Comparison of ENCODE assay signal across 11 cellular contexts in the genomic region with DNA sequence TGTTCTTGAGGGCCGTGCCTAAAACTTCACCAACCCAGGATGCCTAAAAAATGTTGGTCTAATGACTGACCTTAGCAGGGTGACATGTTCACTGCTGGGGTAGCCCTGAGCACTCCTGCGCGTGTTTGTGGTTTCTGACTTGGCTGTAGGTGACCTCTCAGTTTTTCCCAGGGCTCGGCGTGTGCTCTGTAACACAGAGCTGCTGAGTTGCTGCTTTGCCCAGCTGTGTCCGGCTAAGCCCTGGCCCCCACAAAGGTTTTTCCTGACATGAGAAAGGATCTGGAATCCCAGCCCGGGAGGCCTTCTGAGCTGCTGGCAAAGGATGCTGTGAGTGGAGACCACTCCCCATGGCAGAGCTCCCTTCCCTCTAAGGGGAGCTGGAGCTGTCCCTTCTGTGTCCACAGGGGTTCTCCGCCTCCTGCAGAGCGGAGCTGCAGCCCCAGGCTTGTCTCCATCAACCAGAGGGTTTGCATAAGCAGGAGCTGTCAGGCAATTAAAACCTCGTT. TPM values are rescaled to one million over a fixed set of nuclear protein-coding genes. Genes with fewer than 3 reads are reported as not detected.
DNase-seq lines count a peak whose midpoint lies in the region; ATAC-seq, FAIRE-seq and TF ChIP-seq lines count a peak whose summit lies in the region.
"Had no signal": no experiment of that assay in that cellular context is flagged by ENCODE, and none has a peak within 500 bp of the region (broad histone marks: within the 10 kb centered on the region; RNA-seq: fewer than 3 reads in every experiment).

No MANE protein-coding gene starts in this region.

- no peaks in the 10 kb centered on the region for H3K27me3 Mint-ChIP-seq in activated naive CD8-positive, alpha-beta T cell treated with anti-CD3 and anti-CD28 coated beads for 36 hours
- H3K27me3 Mint-ChIP-seq in activated CD8-positive, alpha-beta T cell treated with anti-CD3 and anti-CD28 coated beads for 36 hours: no peaks in the 10 kb centered on the region

- H3K4me1 ChIP-seq in kidney (ENCODE audit: control insufficient read depth in 1 of 2, insufficient read depth in 1 of 2, low read depth in 1 of 2, low read length in 2 of 2) (peaks cover 21 to 39% of the 10 kb centered on the region in 2 donors), spleen (peaks cover 14 to 94% (median 71%) of the 10 kb centered on the region in 6 donors)

- WGBS in spleen, 5 donors: 66 to 88% (median 77%) methylated on average over 8 to 10 of the region's 10 CpGs

- peak overlapping the region in 1 of 2 donors; percentile 12 for H3K9ac ChIP-seq in kidney (ENCODE audit: low read length in 2 of 2)

- no peaks in the 10 kb centered on the region for H3K36me3 ChIP-seq in kidney (ENCODE audit: control insufficient read depth in 1 of 2, insufficient read depth in 2 of 2, low read length in 2 of 2)
- H3K36me3 ChIP-seq in spleen: no peaks in the 10 kb centered on the region

- TF ChIP-seq POLR2A in spleen (IDR thresholded peaks at IDR 0.05): no peak

- CTCF ChIA-PET in activated CD8-positive, alpha-beta T cell treated with anti-CD3 and anti-CD28 coated beads for 36 hours (lab: Charles Lee): interaction anchor here (1.0 kb wide), 1 partner anchor 55 kb away, joined by 3 read pairs; no protein-coding TSS in a partner anchor

- FAIRE-seq in kidney (lab: Jason Lieb, UNC): no peak

- H3K36me3 Mint-ChIP-seq in activated naive CD8-positive, alpha-beta T cell treated with anti-CD3 and anti-CD28 coated beads for 36 hours: no peaks in the 10 kb centered on the region
- H3K36me3 Mint-ChIP-seq in activated CD8-positive, alpha-beta T cell treated with anti-CD3 and anti-CD28 coated beads for 36 hours (ENCODE audit: low read depth): no peaks in the 10 kb centered on the region

- ATAC-seq in HG02884 (IDR thresholded peaks at IDR 0.05; ENCODE audit: unreplicated experiment): no peak
- ATAC-seq in activated CD8-positive, alpha-beta T cell treated with anti-CD3 and anti-CD28 coated beads for 36 hours: no peak

- no peak overlapping the region for H3K27ac Mint-ChIP-seq in activated naive CD8-positive, alpha-beta T cell treated with anti-CD3 and anti-CD28 coated beads for 36 hours
- H3K27ac Mint-ChIP-seq in activated CD8-positive, alpha-beta T cell treated with anti-CD3 and anti-CD28 coated beads for 36 hours: no peak overlapping the region

- H3K9me3 ChIP-seq in kidney (ENCODE audit: control insufficient read depth in 1 of 2, low read length in 2 of 2) (no peaks in the 10 kb centered on the region), spleen (no peaks in the 10 kb centered on the region)

- H3K27me3 ChIP-seq in spleen (replicated peaks in 1 of 7): no peaks in the 10 kb centered on the region

- DNase-seq in NCI-H446 (lab: John Stamatoyannopoulos, UW): peak; percentile 29 to 69
- peak; percentile 91 for DNase-seq in dermis blood vessel endothelial cell
- peak; percentile 68 for DNase-seq in kidney
- DNase-seq in spleen: peak; percentile 75
- no peak for DNase-seq in activated naive CD8-positive, alpha-beta T cell treated with anti-CD3 and anti-CD28 coated beads for 36 hours
- DNase-seq in GM13977 (ENCODE audit: low spot score): no peak
- no peak for DNase-seq in activated CD8-positive, alpha-beta T cell treated with anti-CD3 and anti-CD28 coated beads for 36 hours
- DNase-seq: DMS79, NCI-H1048, SHP77 had no signal

- no peaks in the 10 kb centered on the region for H3K9me3 Mint-ChIP-seq in activated naive CD8-positive, alpha-beta T cell treated with anti-CD3 and anti-CD28 coated beads for 36 hours
- H3K9me3 Mint-ChIP-seq in activated CD8-positive, alpha-beta T cell treated with anti-CD3 and anti-CD28 coated beads for 36 hours: no peaks in the 10 kb centered on the region

- H3K4me3 Mint-ChIP-seq in activated naive CD8-positive, alpha-beta T cell treated with anti-CD3 and anti-CD28 coated beads for 36 hours: no peak overlapping the region
- no peak overlapping the region for H3K4me3 Mint-ChIP-seq in activated CD8-positive, alpha-beta T cell treated with anti-CD3 and anti-CD28 coated beads for 36 hours

- in situ Hi-C loops in GM13977 (cut with MboI; ENCODE audit: low pct_unique_long_range_greater_than_20kb, low sequenced_read_pairs, unreplicated experiment): no loop called here

- POLR2A ChIA-PET in activated CD8-positive, alpha-beta T cell treated with anti-CD3 and anti-CD28 coated beads for 36 hours (lab: Charles Lee): no interaction called here

- no peaks in the 10 kb centered on the region for H3K4me1 Mint-ChIP-seq in activated naive CD8-positive, alpha-beta T cell treated with anti-CD3 and anti-CD28 coated beads for 36 hours
- no peaks in the 10 kb centered on the region for H3K4me1 Mint-ChIP-seq in activated CD8-positive, alpha-beta T cell treated with anti-CD3 and anti-CD28 coated beads for 36 hours (ENCODE audit: low read depth)

- H3K27ac ChIP-seq in kidney (ENCODE audit: low read depth in 2 of 2, low read length in 2 of 2) (peak overlapping the region; percentile 56 to 83), spleen (peak overlapping the region; percentile 37 to 81 (median 66))

- TF ChIP-seq CTCF in kidney (IDR thresholded peaks at IDR 0.05; ENCODE audit: borderline replicate concordance, extremely low read depth, insufficient read depth) (no peak), spleen (IDR thresholded peaks at IDR 0.05 in 8 of 11, conservative IDR thresholded peaks at IDR 0.05 in 3 of 11) (no peak), GM13977 (IDR thresholded peaks at IDR 0.05; ENCODE audit: extremely low read depth, insufficient read depth, missing control alignments) (no peak)
- no peak for TF ChIP-seq CTCF in activated CD8-positive, alpha-beta T cell treated with anti-CD3 and anti-CD28 coated beads for 36 hours (IDR thresholded peaks at IDR 0.05)

- H3K4me3 ChIP-seq in kidney (ENCODE audit: low read length in 2 of 2) (no peak overlapping the region), spleen (no peak overlapping the region)

- intact Hi-C loops in kidney (cut with DNase I): no loop called here
- intact Hi-C loops in spleen (cut with DNase I; ENCODE audit: low total_unique reads): no loop called here
- intact Hi-C loops in activated CD8-positive, alpha-beta T cell treated with anti-CD3 and anti-CD28 coated beads for 36 hours (cut with micrococcal nuclease): no loop called here

RNA-seq across cellular contexts. Expression of gene CRIM1, which starts 52.7 kb away (rescaled TPM):
- total RNA-seq in dermis blood vessel endothelial cell: 765 and 891 TPM in 2 replicates
- total RNA-seq in kidney: 154 TPM
- polyA plus RNA-seq in kidney (ENCODE audit: insufficient read depth, low read depth, low replicate concordance): 47.2 TPM
- 100 to 1,000 TPM in 6 of 7 donors, 10 to 100 TPM in 1; 91.5 to 213 (median 120) TPM for total RNA-seq in spleen
- polyA plus RNA-seq in spleen: 10 to 100 TPM in 1 of 3 donors, 1 to 10 TPM in 2; 7.1 to 14.1 (median 7.1) TPM
- total RNA-seq in activated naive CD8-positive, alpha-beta T cell treated with anti-CD3 and anti-CD28 coated beads for 36 hours: 10 to 100 TPM; 11.8 to 12.6 TPM
- 10 to 100 TPM; 14.4 to 15.9 TPM for total RNA-seq in activated CD8-positive, alpha-beta T cell treated with anti-CD3 and anti-CD28 coated beads for 36 hours

Comparison
In these comparisons a context has a peak if more than half of its experiments do, and no peak if none do; other contexts are left out.
1. DNase-seq: peak in NCI-H446 (2 of 2), dermis blood vessel endothelial cell (single experiment), kidney (single experiment) and spleen (single experiment); none in activated naive CD8-positive, alpha-beta T cell treated with anti-CD3 and anti-CD28 coated beads for 36 hours (single experiment), GM13977 (single experiment) and activated CD8-positive, alpha-beta T cell treated with anti-CD3 and anti-CD28 coated beads for 36 hours (single experiment).